ENCODE assay signal across 1 cellular context in genomic region chr11:65851811-65852507, GRCh38.
TF ChIP-seq lines count a peak whose summit lies in the region.

No MANE protein-coding gene starts in this region.

TF ChIP-seq in SK-N-SH treated with all-trans-retinoic acid at 6 μM for 48 hours, 23 proteins besides CTCF, POLR2A, EP300 and RAD21 (continued from another document):
- no peak for TF ChIP-seq TSHZ2 (CRISPR knock-in tag; IDR thresholded peaks at IDR 0.05)
- TF ChIP-seq CSDC2 (CRISPR knock-in tag; IDR thresholded peaks at IDR 0.05): no peak
- TF ChIP-seq TCF4 (CRISPR knock-in tag; IDR thresholded peaks at IDR 0.05; ENCODE audit: borderline replicate concordance): no peak
